ENCODE assay signal across 15 cellular contexts in the genomic region with DNA sequence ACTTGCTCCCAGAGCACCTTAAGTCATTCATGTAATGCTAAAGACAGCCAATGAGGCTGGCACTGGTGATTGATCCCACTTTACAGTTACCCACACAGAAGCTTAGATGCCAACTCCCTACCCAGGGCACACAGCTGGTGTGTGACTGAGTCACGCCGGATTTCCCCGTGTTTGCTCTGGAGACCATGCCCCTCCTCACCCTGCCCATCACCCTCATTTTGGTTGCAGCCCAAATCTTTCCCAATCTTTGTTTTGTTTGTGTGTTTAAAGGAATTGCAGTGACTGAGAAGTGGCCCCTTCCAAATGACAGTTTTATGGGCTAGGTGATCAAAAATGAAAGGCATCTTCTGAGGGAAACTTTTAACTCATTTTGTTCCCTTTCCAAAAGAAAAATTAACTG. TPM values are rescaled to one million over a fixed set of nuclear protein-coding genes. Genes with fewer than 3 reads are reported as not detected.
A peak's percentile ranks its signal among the peaks of the same experiment; 100 is the strongest.
DNase-seq lines count a peak whose midpoint lies in the region; ATAC-seq and TF ChIP-seq lines count a peak whose summit lies in the region.
"Had no signal": no experiment of that assay in that cellular context is flagged by ENCODE, and none has a peak within 500 bp of the region (broad histone marks: within the 10 kb centered on the region; RNA-seq: fewer than 3 reads in every experiment).

No MANE protein-coding gene starts in this region.

- no peaks in the 10 kb centered on the region for H3K36me3 ChIP-seq in adipocyte (ENCODE audit: control insufficient read depth, insufficient read depth, low read length, severe bottlenecking)
- H3K36me3 ChIP-seq in upper lobe of right lung, result no peaks in the 10 kb centered on the region
- H3K36me3 ChIP-seq: right atrium auricular region had no signal

- H3K9ac ChIP-seq in adipocyte (ENCODE audit: low read length), result no peak overlapping the region

- no peaks in the 10 kb centered on the region for H3K27me3 Mint-ChIP-seq in T-cell
- no peaks in the 10 kb centered on the region for H3K27me3 Mint-ChIP-seq in Calu3 (ENCODE audit: unreplicated experiment)

- TF ChIP-seq CTCF in foreskin keratinocyte (conservative IDR thresholded peaks at IDR 0.05), result no peak
- TF ChIP-seq CTCF in upper lobe of right lung (IDR thresholded peaks at IDR 0.05), result no peak
- TF ChIP-seq CTCF in Calu3 (IDR thresholded peaks at IDR 0.05; ENCODE audit: unreplicated experiment), result no peak

- no TSS peak for BruUV-seq in Calu3 (replicated peaks; lab: Mats Ljungman, UMichigan)

- H3K27ac ChIP-seq in right cardiac atrium (ENCODE audit: low read length) (no peak overlapping the region), foreskin keratinocyte (no peak overlapping the region), upper lobe of right lung (no peak overlapping the region)
- H3K27ac ChIP-seq: right atrium auricular region had no signal

- H3K4me1 Mint-ChIP-seq in T-cell, result no peaks in the 10 kb centered on the region
- H3K4me1 Mint-ChIP-seq in Calu3 (ENCODE audit: low read depth, unreplicated experiment), result no peaks in the 10 kb centered on the region

- CTCF ChIA-PET in T-cell (lab: Charles Lee), result no interaction called here
- CTCF ChIA-PET in Calu3 (lab: Charles Lee), result no interaction called here

- POLR2A ChIA-PET in T-cell (lab: Charles Lee), result no interaction called here

- DNase-seq in right cardiac atrium (no peak), Right ventricle myocardium superior (no peak), adipocyte (ENCODE audit: low read depth) (peak; percentile 74), foreskin keratinocyte (peak in 1 of 2 donors; percentile 23), upper lobe of right lung (no peak), T-cell (no peak), GDM1 (lab: John Stamatoyannopoulos, UW) (no peak), Calu3 (no peak)
- DNase-seq: activated CD4-positive, alpha-beta T cell treated with anti-CD3 and anti-CD28 coated beads, Interleukin-2, amount 50 U/mL, for 48 hours; activated T-cell treated with anti-CD3 and anti-CD28 coated beads, Interleukin-2, amount 50 U/mL, for 4 hours; NCI-H2081; NCI-H526; OCI-M1; stimulated activated CD4-positive, alpha-beta T cell treated with anti-CD3 and anti-CD28 coated beads, Interleukin-1b, Interleukin-23, amount 100 ng/mL, for 48 hours had no signal

- no peak overlapping the region for H3K27ac Mint-ChIP-seq in T-cell
- no peak overlapping the region for H3K27ac Mint-ChIP-seq in Calu3 (ENCODE audit: unreplicated experiment)

- no peak overlapping the region for H3K4me3 ChIP-seq in right cardiac atrium (ENCODE audit: low read length)
- no peak overlapping the region for H3K4me3 ChIP-seq in adipocyte (ENCODE audit: low read length)
- no peak overlapping the region for H3K4me3 ChIP-seq in upper lobe of right lung
- H3K4me3 ChIP-seq: right atrium auricular region had no signal

- H3K9me3 Mint-ChIP-seq in T-cell (peaks cover 0 to 3% (median 3%) of the 10 kb centered on the region in 3 donors), Calu3 (ENCODE audit: low read depth, unreplicated experiment) (peaks cover 8% of the 10 kb centered on the region)

- intact Hi-C loops in right cardiac atrium (cut with DNase I) (no loop called here), Right ventricle myocardium superior (cut with DNase I) (no loop called here), upper lobe of right lung (cut with DNase I) (no loop called here), Calu3 (cut with micrococcal nuclease; ENCODE audit: unreplicated experiment) (no loop called here)

- H3K36me3 Mint-ChIP-seq in T-cell, result no peaks in the 10 kb centered on the region
- H3K36me3 Mint-ChIP-seq in Calu3 (ENCODE audit: insufficient read depth, unreplicated experiment), result peaks cover under 1% of the 10 kb centered on the region

- H3K4me3 Mint-ChIP-seq in T-cell (no peak overlapping the region), Calu3 (ENCODE audit: low read depth, unreplicated experiment) (no peak overlapping the region)
- H3K4me3 Mint-ChIP-seq: activated T-cell treated with anti-CD3 and anti-CD28 coated beads, Interleukin-2, amount 50 U/mL, for 4 hours had no signal

- H3K4me1 ChIP-seq in right cardiac atrium (ENCODE audit: control insufficient read depth, insufficient read depth, low read length), result peaks cover 9% of the 10 kb centered on the region
- peaks cover 29% of the 10 kb centered on the region for H3K4me1 ChIP-seq in adipocyte (ENCODE audit: control insufficient read depth, insufficient read depth, low read length)
- peaks cover 6% of the 10 kb centered on the region for H3K4me1 ChIP-seq in foreskin keratinocyte
- H3K4me1 ChIP-seq in upper lobe of right lung, result peaks cover 11% of the 10 kb centered on the region

- no peaks in the 10 kb centered on the region for H3K9me3 ChIP-seq in right cardiac atrium (ENCODE audit: control insufficient read depth, low read length)
- no peaks in the 10 kb centered on the region for H3K9me3 ChIP-seq in adipocyte (ENCODE audit: control insufficient read depth, low read length)
- H3K9me3 ChIP-seq in upper lobe of right lung, result no peaks in the 10 kb centered on the region
- H3K9me3 ChIP-seq: right atrium auricular region had no signal

- ATAC-seq in right cardiac atrium, result peak; percentile 43 to 45
- no peak for ATAC-seq in Right ventricle myocardium superior (ENCODE audit: poor library complexity)
- peak; percentile 91 for ATAC-seq in foreskin keratinocyte
- peak; percentile 70 for ATAC-seq in upper lobe of right lung
- no peak for ATAC-seq in T-cell (replicated peaks in 1 of 4)
- ATAC-seq: activated T-cell treated with anti-CD3 and anti-CD28 coated beads, Interleukin-2, amount 50 U/mL, for 4 hours had no signal

- 48% methylated on average over 3 of the region's 3 CpGs for WGBS in right cardiac atrium

- no peaks in the 10 kb centered on the region for H3K27me3 ChIP-seq in right cardiac atrium (ENCODE audit: control insufficient read depth, insufficient read depth)
- no peaks in the 10 kb centered on the region for H3K27me3 ChIP-seq in adipocyte (replicated peaks; ENCODE audit: control insufficient read depth, insufficient read depth, low read length)
- H3K27me3 ChIP-seq in foreskin keratinocyte, result no peaks in the 10 kb centered on the region
- no peaks in the 10 kb centered on the region for H3K27me3 ChIP-seq in upper lobe of right lung
- H3K27me3 ChIP-seq: right atrium auricular region had no signal

RNA-seq across cellular contexts. Expression of a gene that starts 10.8 kb away (rescaled TPM):
- total RNA-seq in right cardiac atrium (10 to 100 TPM; 16.1 to 22.2 (median 18.4) TPM), Right ventricle myocardium superior (16.2 TPM), foreskin keratinocyte (3.7 and 4.8 TPM in 2 replicates), upper lobe of right lung (13.3 TPM), T-cell (under 1 TPM in 2 of 5 donors, not detected in 3; 0.06 to 0.07 TPM), Calu3 (2022) (not detected in 2 replicates)
- polyA plus RNA-seq in right cardiac atrium (10.2 TPM), foreskin keratinocyte (2.6 TPM in 2 replicates)
- total RNA-seq: activated T-cell treated with anti-CD3 and anti-CD28 coated beads, Interleukin-2, amount 50 U/mL, for 4 hours had no signal

Comparison
In these comparisons a context has a peak if more than half of its experiments do, and no peak if none do; other contexts are left out.
1. ATAC-seq: peak in right cardiac atrium (2 of 2), foreskin keratinocyte (single experiment) and upper lobe of right lung (single experiment); none in Right ventricle myocardium superior (single experiment) and T-cell (0 of 4).